8 cellular contexts compared by ENCODE assay signal in genomic region chr4:74934016-74934821, GRCh38. TPM values are rescaled to one million over a fixed set of nuclear protein-coding genes. Genes with fewer than 3 reads are reported as not detected.
DNase-seq lines count a peak whose midpoint lies in the region; ATAC-seq, FAIRE-seq and TF ChIP-seq lines count a peak whose summit lies in the region.

No MANE protein-coding gene starts in this region.

- H3K36me3 Mint-ChIP-seq in stimulated activated memory B cell treated with anti-CD40 and anti-IgM and Interleukin-4, amounts not matched to agents 10 μg/mL and 1 μg/mL and 100 μg/mL, for 72 hours: no peaks in the 10 kb centered on the region

- H3K4me1 Mint-ChIP-seq in stimulated activated memory B cell treated with anti-CD40 and anti-IgM and Interleukin-4, amounts not matched to agents 10 μg/mL and 1 μg/mL and 100 μg/mL, for 72 hours: peaks cover 38% of the 10 kb centered on the region

- H3K27ac Mint-ChIP-seq in stimulated activated memory B cell treated with anti-CD40 and anti-IgM and Interleukin-4, amounts not matched to agents 10 μg/mL and 1 μg/mL and 100 μg/mL, for 72 hours: peak overlapping the region; percentile 93

- ATAC-seq in stimulated activated memory B cell treated with anti-CD40 and anti-IgM and Interleukin-4, amounts not matched to agents 10 μg/mL and 1 μg/mL and 100 μg/mL, for 72 hours: no peak
- no peak for ATAC-seq in GM21390 (IDR thresholded peaks at IDR 0.05; ENCODE audit: unreplicated experiment)

- H3K27me3 Mint-ChIP-seq in stimulated activated memory B cell treated with anti-CD40 and anti-IgM and Interleukin-4, amounts not matched to agents 10 μg/mL and 1 μg/mL and 100 μg/mL, for 72 hours: peaks cover 10% of the 10 kb centered on the region

- H3K4me3 Mint-ChIP-seq in stimulated activated memory B cell treated with anti-CD40 and anti-IgM and Interleukin-4, amounts not matched to agents 10 μg/mL and 1 μg/mL and 100 μg/mL, for 72 hours: peak overlapping the region; percentile 98

- FAIRE-seq in GM12892 (lab: Jason Lieb, UNC): peak; percentile 71

- TF ChIP-seq POLR2A in GM12892 (IDR thresholded peaks at IDR 0.05; ENCODE audit: low read depth, low read length): no peak

- DNase-seq in GM12892 (ENCODE audit: insufficient read length) (peak; percentile 29), NCI-H526 treated with DMSO at 0.1 percent for 48 hours (lab: John Stamatoyannopoulos, UW) (peak; percentile 14), choroid plexus epithelial cell (ENCODE audit: low read depth) (peak; percentile 23), kidney tubule cell (ENCODE audit: low spot score) (peak; percentile 56), NK-92 (lab: John Stamatoyannopoulos, UW; ENCODE audit: unreplicated experiment) (no peak)
- no peak for DNase-seq in activated CD4-positive, alpha-beta T cell treated with anti-CD3 and anti-CD28 coated beads, Interleukin-2, amount 50 U/mL, for 48 hours

- no peaks in the 10 kb centered on the region for H3K9me3 Mint-ChIP-seq in stimulated activated memory B cell treated with anti-CD40 and anti-IgM and Interleukin-4, amounts not matched to agents 10 μg/mL and 1 μg/mL and 100 μg/mL, for 72 hours

- TF ChIP-seq CTCF in choroid plexus epithelial cell (conservative IDR thresholded peaks at IDR 0.05; ENCODE audit: low read depth, low read length): no peak

- peak overlapping the region; percentile 26 for H3K4me3 ChIP-seq in choroid plexus epithelial cell (ENCODE audit: low read depth, low read length)

RNA-seq across cellular contexts. Expression of gene PARM1, which starts 1.3 kb away (rescaled TPM):
- 12.7 TPM for polyA plus RNA-seq in GM12892 (2012; ENCODE audit: missing spikeins)

Comparison
In these comparisons a context has a peak if more than half of its experiments do, and no peak if none do; other contexts are left out.
1. DNase-seq: peak in GM12892 (single experiment), NCI-H526 treated with DMSO at 0.1 percent for 48 hours (single experiment), choroid plexus epithelial cell (single experiment) and kidney tubule cell (single experiment); none in activated CD4-positive, alpha-beta T cell treated with anti-CD3 and anti-CD28 coated beads, Interleukin-2, amount 50 U/mL, for 48 hours (0 of 2) and NK-92 (single experiment).